ENCODE assay signal across 1 cellular context in genomic region chr10:76035010-76035727, GRCh38.
TF ChIP-seq lines count a peak whose summit lies in the region.

No MANE protein-coding gene starts in this region.

TF ChIP-seq in SK-N-SH, 30 proteins besides CTCF, POLR2A, EP300 and RAD21:
- peak; percentile 49 for TF ChIP-seq GATA2 (CRISPR knock-in tag; IDR thresholded peaks at IDR 0.05)
- no peak for TF ChIP-seq FOSL2 (IDR thresholded peaks at IDR 0.05; ENCODE audit: borderline replicate concordance, low read depth)
- TF ChIP-seq JUND (IDR thresholded peaks at IDR 0.05), result no peak
